Comparison of ENCODE assay signal across 28 cellular contexts in genomic region chr15:90145259-90145658, GRCh38. TPM values are rescaled to one million over a fixed set of nuclear protein-coding genes. Genes with fewer than 3 reads are reported as not detected.
A peak's percentile ranks its signal among the peaks of the same experiment; 100 is the strongest.
DNase-seq lines count a peak whose midpoint lies in the region; ATAC-seq, FAIRE-seq and TF ChIP-seq lines count a peak whose summit lies in the region.
"Had no signal": no experiment of that assay in that cellular context is flagged by ENCODE, and none has a peak within 500 bp of the region (broad histone marks: within the 10 kb centered on the region; RNA-seq: fewer than 3 reads in every experiment).

No MANE protein-coding gene starts in this region.

- no peaks in the 10 kb centered on the region for H3K36me3 Mint-ChIP-seq in CD4-positive, CD25-positive, alpha-beta regulatory T cell
- H3K36me3 Mint-ChIP-seq: CD8-positive, alpha-beta memory T cell had no signal

- DNase-seq in NCI-H2227 (lab: John Stamatoyannopoulos, UW; ENCODE audit: unreplicated experiment) (peak; percentile 34), NCI-H2227 treated with DMSO at 0.1 percent for 48 hours (lab: John Stamatoyannopoulos, UW) (no peak), body of pancreas (peak; percentile 62 to 73 (median 70)), pancreas (peak; percentile 72 to 84 (median 78)), NCI-H1694 treated with DMSO at 0.1 percent for 48 hours (lab: John Stamatoyannopoulos, UW) (no peak)
- DNase-seq in CD4-positive, CD25-positive, alpha-beta regulatory T cell = no peak
- DNase-seq: activated naive CD4-positive, alpha-beta T cell treated with anti-CD3 and anti-CD28 coated beads for 36 hours; amniotic stem cell; GDM1; HCEC 1CT; islet precursor cell; left ventricle myocardium superior; NCI-H1436; NCI-H2107; NCI-H526 treated with DMSO at 0.1 percent for 48 hours; occipital lobe; stimulated activated naive CD8-positive, alpha-beta T cell treated with anti-CD3 and anti-CD28 coated beads, Interleukin-15, Interleukin-2, amounts not matched to agents 100 U/mL and 50 U/mL, for 24 hours; testis; uterus had no signal

- no peaks in the 10 kb centered on the region for H3K9me3 Mint-ChIP-seq in CD4-positive, CD25-positive, alpha-beta regulatory T cell
- H3K9me3 Mint-ChIP-seq: activated naive CD4-positive, alpha-beta T cell treated with anti-CD3 and anti-CD28 coated beads for 36 hours; activated T-helper 1 cell treated with anti-CD3 and anti-CD28 coated beads, Interleukin-12 subunit alpha, Interleukin-12 subunit beta, Interleukin-2, Interleukin-4 antibody, amounts not matched to agents 30 ng/mL and 10 ng/mL and 1 ng/mL, durations not matched to agents 14 hours and 24 hours and 36 hours; CD8-positive, alpha-beta memory T cell had no signal

- no peak for FAIRE-seq in pancreas (lab: Jason Lieb, UNC)
- FAIRE-seq: A204.1 had no signal

- no peaks in the 10 kb centered on the region for H3K9me3 ChIP-seq in CD4-positive, CD25-positive, alpha-beta regulatory T cell (ENCODE audit: control insufficient read depth in 2 of 2, low read length in 2 of 2)
- H3K9me3 ChIP-seq in body of pancreas (no peaks in the 10 kb centered on the region), pancreas (no peaks in the 10 kb centered on the region)
- H3K9me3 ChIP-seq: breast epithelium, testis, uterus had no signal

- no peak for TF ChIP-seq CTCF in body of pancreas (IDR thresholded peaks at IDR 0.05)
- TF ChIP-seq CTCF in pancreas (IDR thresholded peaks at IDR 0.05) = no peak

- intact Hi-C loops in body of pancreas (cut with DNase I) = no loop called here
- intact Hi-C loops in pancreas (cut with DNase I) = no loop called here

- WGBS in body of pancreas, 2 donors = 33 to 39% methylated on average over 9 of the region's 9 CpGs
- 30 to 31% methylated on average over 9 of the region's 9 CpGs for WGBS in pancreas, 2 donors

- no peak for ATAC-seq in CD4-positive, CD25-positive, alpha-beta regulatory T cell (ENCODE audit: low read depth in 2 of 2)
- ATAC-seq in body of pancreas = peak; percentile 35
- ATAC-seq in pancreas = peak; percentile 44 to 68 (median 59)
- no peak for ATAC-seq in HG02763 (IDR thresholded peaks at IDR 0.05; ENCODE audit: unreplicated experiment)
- ATAC-seq in GM21360 (IDR thresholded peaks at IDR 0.05; ENCODE audit: unreplicated experiment) = no peak
- ATAC-seq: left ventricle myocardium superior; stimulated activated naive CD8-positive, alpha-beta T cell treated with anti-CD3 and anti-CD28 coated beads, Interleukin-15, Interleukin-2, amounts not matched to agents 100 U/mL and 50 U/mL, for 24 hours had no signal

- peak in 2 of 3 donors; percentile 53 to 73 for TF ChIP-seq POLR2A in body of pancreas (IDR thresholded peaks at IDR 0.05)

- no peaks in the 10 kb centered on the region for H3K36me3 ChIP-seq in CD4-positive, CD25-positive, alpha-beta regulatory T cell (ENCODE audit: control insufficient read depth, insufficient read depth, low read length)
- no peaks in the 10 kb centered on the region for H3K36me3 ChIP-seq in body of pancreas (replicated peaks in 1 of 2; ENCODE audit: insufficient read depth in 1 of 2, low read depth in 2 of 2)
- H3K36me3 ChIP-seq in pancreas = no peaks in the 10 kb centered on the region
- H3K36me3 ChIP-seq: breast epithelium, uterus had no signal

- peaks cover 13% of the 10 kb centered on the region for H3K4me1 ChIP-seq in CD4-positive, CD25-positive, alpha-beta regulatory T cell (ENCODE audit: control insufficient read depth, insufficient read depth, low read length, poor library complexity, severe bottlenecking)
- H3K4me1 ChIP-seq in body of pancreas (peaks cover 72% of the 10 kb centered on the region), pancreas (peaks cover 0 to 18% (median 5%) of the 10 kb centered on the region in 3 donors)
- H3K4me1 ChIP-seq: breast epithelium, testis, uterus had no signal

- H3K4me3 Mint-ChIP-seq in CD4-positive, CD25-positive, alpha-beta regulatory T cell = no peak overlapping the region
- H3K4me3 Mint-ChIP-seq: activated naive CD4-positive, alpha-beta T cell treated with anti-CD3 and anti-CD28 coated beads for 36 hours; activated T-helper 1 cell treated with anti-CD3 and anti-CD28 coated beads, Interleukin-12 subunit alpha, Interleukin-12 subunit beta, Interleukin-2, Interleukin-4 antibody, amounts not matched to agents 30 ng/mL and 10 ng/mL and 1 ng/mL, durations not matched to agents 14 hours and 24 hours and 36 hours; CD8-positive, alpha-beta memory T cell had no signal

- H3K27me3 Mint-ChIP-seq in CD4-positive, CD25-positive, alpha-beta regulatory T cell = no peaks in the 10 kb centered on the region
- H3K27me3 Mint-ChIP-seq: CD8-positive, alpha-beta memory T cell had no signal

- no peaks in the 10 kb centered on the region for H3K27me3 ChIP-seq in CD4-positive, CD25-positive, alpha-beta regulatory T cell (ENCODE audit: control insufficient read depth, insufficient read depth, low read length)
- H3K27me3 ChIP-seq in body of pancreas (no peaks in the 10 kb centered on the region), pancreas (no peaks in the 10 kb centered on the region)
- H3K27me3 ChIP-seq: breast epithelium, testis, uterus had no signal

- no peak overlapping the region for H3K4me3 ChIP-seq in CD4-positive, CD25-positive, alpha-beta regulatory T cell (ENCODE audit: low read depth, low read length)
- no peak overlapping the region for H3K4me3 ChIP-seq in body of pancreas
- H3K4me3 ChIP-seq in pancreas = peak overlapping the region in 2 of 4 donors; percentile 31 to 43
- H3K4me3 ChIP-seq: breast epithelium, testis, uterus had no signal

- peak overlapping the region in 2 of 3 donors; percentile 14 to 68 for H3K27ac Mint-ChIP-seq in CD4-positive, CD25-positive, alpha-beta regulatory T cell
- H3K27ac Mint-ChIP-seq: activated naive CD4-positive, alpha-beta T cell treated with anti-CD3 and anti-CD28 coated beads for 36 hours; activated T-helper 1 cell treated with anti-CD3 and anti-CD28 coated beads, Interleukin-12 subunit alpha, Interleukin-12 subunit beta, Interleukin-2, Interleukin-4 antibody, amounts not matched to agents 30 ng/mL and 10 ng/mL and 1 ng/mL, durations not matched to agents 14 hours and 24 hours and 36 hours had no signal

- no peak overlapping the region for H3K27ac ChIP-seq in CD4-positive, CD25-positive, alpha-beta regulatory T cell (ENCODE audit: insufficient read depth, low read length, poor library complexity, severe bottlenecking)
- peak overlapping the region; percentile 57 to 92 (median 85) for H3K27ac ChIP-seq in body of pancreas
- peak overlapping the region; percentile 60 to 86 (median 74) for H3K27ac ChIP-seq in pancreas
- H3K27ac ChIP-seq: breast epithelium, epithelial cell of prostate, KMS-11, RWPE1, testis, uterus had no signal

- H3K4me1 Mint-ChIP-seq in CD4-positive, CD25-positive, alpha-beta regulatory T cell = peaks cover 4 to 15% (median 9%) of the 10 kb centered on the region in 4 donors

RNA-seq across cellular contexts. Expression of gene IDH2, which starts 43.0 kb away (rescaled TPM):
- total RNA-seq in CD4-positive, CD25-positive, alpha-beta regulatory T cell = 60.8 TPM
- polyA plus RNA-seq in CD4-positive, CD25-positive, alpha-beta regulatory T cell = 100 to 1,000 TPM in 2 of 4 donors, 10 to 100 TPM in 2; 88.4 to 123 (median 97.1) TPM
- total RNA-seq in body of pancreas (10 to 100 TPM; 77.5 to 78.6 TPM), pancreas (100 to 1,000 TPM; 107 to 128 (median 114) TPM)
- polyA plus RNA-seq in pancreas = 10 to 100 TPM; 53.6 to 55.7 TPM

RNA-seq across cellular contexts. Expression of gene SEMA4B, which starts 55.9 kb away (rescaled TPM):
- 20.2 TPM for total RNA-seq in CD4-positive, CD25-positive, alpha-beta regulatory T cell
- 1 to 10 TPM; 5.1 to 7.3 (median 6.8) TPM for polyA plus RNA-seq in CD4-positive, CD25-positive, alpha-beta regulatory T cell
- 10 to 100 TPM; 42.8 to 63.9 TPM for total RNA-seq in body of pancreas
- 10 to 100 TPM; 33.1 to 63.9 (median 38.4) TPM for total RNA-seq in pancreas
- polyA plus RNA-seq in pancreas = 10 to 100 TPM; 32.5 to 39.3 TPM

Comparison
In these comparisons a context has a peak if more than half of its experiments do, and no peak if none do; other contexts are left out.
1. DNase-seq: peak in NCI-H2227 (single experiment), body of pancreas (4 of 4) and pancreas (6 of 6); none in NCI-H2227 treated with DMSO at 0.1 percent for 48 hours (single experiment), CD4-positive, CD25-positive, alpha-beta regulatory T cell (0 of 3) and NCI-H1694 treated with DMSO at 0.1 percent for 48 hours (single experiment).
2. ATAC-seq: peak in body of pancreas (single experiment) and pancreas (4 of 4); none in CD4-positive, CD25-positive, alpha-beta regulatory T cell (0 of 2), HG02763 (single experiment) and GM21360 (single experiment).